3 cellular contexts compared by ENCODE assay signal in the genomic region with DNA sequence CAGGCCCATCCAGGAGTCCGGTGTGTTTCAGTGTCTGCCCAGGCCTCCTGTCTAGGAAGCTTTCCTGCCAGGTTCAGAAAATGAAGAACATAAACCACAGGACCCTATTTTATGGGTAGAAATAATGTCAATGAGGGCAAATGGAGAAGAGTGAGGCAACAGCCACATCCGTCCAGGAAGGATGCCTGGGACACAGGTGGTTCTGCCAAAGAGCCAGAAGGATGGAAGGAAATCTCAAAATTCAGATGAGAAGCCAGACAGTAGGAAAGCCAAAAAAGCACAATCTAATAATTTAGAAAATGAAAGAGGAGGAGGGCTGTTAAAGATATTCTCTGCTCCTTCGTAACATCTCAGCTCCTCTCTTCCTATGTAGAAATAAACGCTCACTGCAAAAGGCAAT.
TF ChIP-seq lines count a peak whose summit lies in the region.

No MANE protein-coding gene starts in this region.

TF ChIP-seq in SK-N-SH, 30 proteins besides CTCF, POLR2A, EP300 and RAD21 (continued from another document):
- TF ChIP-seq NFIC (IDR thresholded peaks at IDR 0.05; ENCODE audit: borderline replicate concordance): no peak

TF ChIP-seq in SK-N-SH treated with all-trans-retinoic acid at 6 μM for 48 hours, 23 proteins besides CTCF, POLR2A, EP300 and RAD21 (continued from another document):
- no peak for TF ChIP-seq TOX (CRISPR knock-in tag; IDR thresholded peaks at IDR 0.05; ENCODE audit: borderline replicate concordance)

TF ChIP-seq in IMR-90, 13 proteins besides CTCF, POLR2A, EP300 and RAD21 (continued from another document):
- TF ChIP-seq MAZ (IDR thresholded peaks at IDR 0.05; ENCODE audit: borderline replicate concordance, low read depth, low read length): no peak
- no peak for TF ChIP-seq BHLHE40 (IDR thresholded peaks at IDR 0.05; ENCODE audit: low read depth, low read length)
- TF ChIP-seq, protein P1, sequence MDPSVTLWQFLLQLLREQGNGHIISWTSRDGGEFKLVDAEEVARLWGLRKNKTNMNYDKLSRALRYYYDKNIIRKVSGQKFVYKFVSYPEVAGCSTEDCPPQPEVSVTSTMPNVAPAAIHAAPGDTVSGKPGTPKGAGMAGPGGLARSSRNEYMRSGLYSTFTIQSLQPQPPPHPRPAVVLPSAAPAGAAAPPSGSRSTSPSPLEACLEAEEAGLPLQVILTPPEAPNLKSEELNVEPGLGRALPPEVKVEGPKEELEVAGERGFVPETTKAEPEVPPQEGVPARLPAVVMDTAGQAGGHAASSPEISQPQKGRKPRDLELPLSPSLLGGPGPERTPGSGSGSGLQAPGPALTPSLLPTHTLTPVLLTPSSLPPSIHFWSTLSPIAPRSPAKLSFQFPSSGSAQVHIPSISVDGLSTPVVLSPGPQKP (IDR thresholded peaks at IDR 0.05; ENCODE audit: borderline replicate concordance, low read depth, low read length): no peak
- TF ChIP-seq, protein P2, sequence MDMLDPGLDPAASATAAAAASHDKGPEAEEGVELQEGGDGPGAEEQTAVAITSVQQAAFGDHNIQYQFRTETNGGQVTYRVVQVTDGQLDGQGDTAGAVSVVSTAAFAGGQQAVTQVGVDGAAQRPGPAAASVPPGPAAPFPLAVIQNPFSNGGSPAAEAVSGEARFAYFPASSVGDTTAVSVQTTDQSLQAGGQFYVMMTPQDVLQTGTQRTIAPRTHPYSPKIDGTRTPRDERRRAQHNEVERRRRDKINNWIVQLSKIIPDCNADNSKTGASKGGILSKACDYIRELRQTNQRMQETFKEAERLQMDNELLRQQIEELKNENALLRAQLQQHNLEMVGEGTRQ (IDR thresholded peaks at IDR 0.05; ENCODE audit: low read depth, low read length): no peak
- TF ChIP-seq FOS (IDR thresholded peaks at IDR 0.05; ENCODE audit: low read depth, low read length): no peak
- no peak for TF ChIP-seq SMC3 (IDR thresholded peaks at IDR 0.05; ENCODE audit: low read depth, low read length)
- no peak for TF ChIP-seq CHD1 (IDR thresholded peaks at IDR 0.05; ENCODE audit: low read depth, low read length)
- no peak for TF ChIP-seq NFE2L2 (IDR thresholded peaks at IDR 0.05; ENCODE audit: low read depth, low read length)
